Comparison of ENCODE assay signal across 16 cellular contexts in the genomic region with DNA sequence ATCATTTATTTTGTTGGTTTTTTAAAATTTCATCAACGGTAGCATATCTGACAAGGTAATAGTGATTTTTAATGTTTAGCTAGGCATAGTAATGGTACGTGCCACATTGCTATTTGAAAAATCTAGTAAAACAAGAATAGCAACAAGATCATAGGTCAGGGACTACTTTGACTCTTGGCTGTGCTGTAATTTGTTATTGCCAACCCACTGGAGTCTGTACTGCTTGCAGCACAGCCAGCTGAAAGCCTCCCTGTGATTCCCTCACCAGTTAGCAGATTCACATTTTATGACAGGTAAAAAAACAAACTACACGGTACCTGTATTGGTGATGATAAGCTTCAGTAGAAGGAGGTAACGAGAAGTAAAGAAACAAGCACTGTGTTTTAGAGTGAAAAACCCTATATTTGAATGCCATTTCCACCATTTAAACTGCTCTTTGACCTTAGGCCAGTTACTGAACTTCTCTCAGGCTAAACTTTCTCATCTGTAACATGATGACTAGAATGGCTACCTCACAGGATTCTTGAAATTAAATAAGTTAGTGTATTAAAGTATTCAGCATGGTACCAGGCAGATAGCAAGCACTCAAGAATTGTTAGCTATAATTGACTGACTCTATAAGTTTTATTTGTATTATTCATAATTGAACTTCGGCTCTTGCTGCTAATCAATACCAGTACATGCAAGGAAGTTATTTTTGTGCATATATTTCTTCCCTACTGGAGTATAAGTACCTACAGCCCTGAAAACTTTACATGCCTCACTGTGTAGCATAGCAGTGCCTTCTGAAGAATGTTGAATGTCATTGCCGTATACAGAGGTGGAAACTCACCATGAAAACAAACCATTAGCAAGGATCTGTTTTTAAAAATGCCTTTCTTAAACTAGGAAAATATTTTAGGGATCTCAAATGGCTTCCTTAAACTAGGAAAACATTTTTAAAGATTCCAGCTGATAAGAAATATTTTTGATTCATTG. TPM values are rescaled to one million over a fixed set of nuclear protein-coding genes. Genes with fewer than 3 reads are reported as not detected.
DNase-seq lines count a peak whose midpoint lies in the region; FAIRE-seq and TF ChIP-seq lines count a peak whose summit lies in the region.
"Had no signal": no experiment of that assay in that cellular context is flagged by ENCODE, and none has a peak within 500 bp of the region (broad histone marks: within the 10 kb centered on the region; RNA-seq: fewer than 3 reads in every experiment).

No MANE protein-coding gene starts in this region.

- peak overlapping the region; percentile 28 for H3K27ac Mint-ChIP-seq in astrocyte (ENCODE audit: unreplicated experiment)
- H3K27ac Mint-ChIP-seq: activated CD8-positive, alpha-beta T cell treated with anti-CD3 and anti-CD28 coated beads for 36 hours; natural killer cell had no signal

- no peak overlapping the region for H3K23ac ChIP-seq in trophoblast cell (ENCODE audit: low read length)

- no peaks in the 10 kb centered on the region for H3K27me3 Mint-ChIP-seq in astrocyte (ENCODE audit: low read depth, unreplicated experiment)
- H3K27me3 Mint-ChIP-seq: activated CD8-positive, alpha-beta T cell treated with anti-CD3 and anti-CD28 coated beads for 36 hours had no signal

- FAIRE-seq in astrocyte (lab: Jason Lieb, UNC) (no peak), kidney (lab: Jason Lieb, UNC) (peak; percentile 85)
- FAIRE-seq: HTR-8/SVneo had no signal

- H3K18ac ChIP-seq in trophoblast cell (ENCODE audit: low read length): no peak overlapping the region

- H3K4me3 ChIP-seq in astrocyte (ENCODE audit: insufficient read depth, low read depth, low read length): no peak overlapping the region
- H3K4me3 ChIP-seq in kidney (ENCODE audit: low read length in 2 of 2): peak overlapping the region; percentile 5 to 9
- H3K4me3 ChIP-seq in trophoblast cell (ENCODE audit: low read depth, low read length): no peak overlapping the region

- intact Hi-C loops in kidney (cut with DNase I): no loop called here

- no peak overlapping the region for H2AK5ac ChIP-seq in trophoblast cell (ENCODE audit: low read length)

- peaks cover 2% of the 10 kb centered on the region for H3K79me1 ChIP-seq in trophoblast cell (ENCODE audit: low read length)

- H2AFZ ChIP-seq in astrocyte (ENCODE audit: low read depth, low read length) (no peak overlapping the region), trophoblast cell (ENCODE audit: insufficient read depth, low read length, poor library complexity) (no peak overlapping the region)

- peak; percentile 54 for DNase-seq in EH (ENCODE audit: low read depth)
- no peak for DNase-seq in astrocyte (ENCODE audit: low read depth)
- DNase-seq in kidney: no peak
- DNase-seq in trophoblast cell: peak; percentile 55 to 90
- DNase-seq in hepatic stellate cell (ENCODE audit: low spot score): no peak
- no peak for DNase-seq in ureter (ENCODE audit: low spot score)
- no peak for DNase-seq in NCI-H69 (lab: John Stamatoyannopoulos, UW)
- DNase-seq in UCSD-AML1 (lab: John Stamatoyannopoulos, UW; ENCODE audit: unreplicated experiment): no peak
- DNase-seq: activated CD8-positive, alpha-beta T cell treated with anti-CD3 and anti-CD28 coated beads for 36 hours; cerebellar nuclear complex; COR-L47; natural killer cell; NCI-H524 treated with DMSO at 0.1 percent for 48 hours; T1000 had no signal

- no peak overlapping the region for H3K4me3 Mint-ChIP-seq in astrocyte (ENCODE audit: unreplicated experiment)
- H3K4me3 Mint-ChIP-seq: activated CD8-positive, alpha-beta T cell treated with anti-CD3 and anti-CD28 coated beads for 36 hours; natural killer cell had no signal

- H2BK12ac ChIP-seq in trophoblast cell (ENCODE audit: low read length): no peak overlapping the region

- no peak overlapping the region for H4K91ac ChIP-seq in trophoblast cell (ENCODE audit: low read depth, low read length)

- H3K27me3 ChIP-seq in astrocyte (ENCODE audit: insufficient read depth, low read length) (no peaks in the 10 kb centered on the region), trophoblast cell (ENCODE audit: insufficient read depth, low read length) (no peaks in the 10 kb centered on the region)

- H2BK5ac ChIP-seq in trophoblast cell (ENCODE audit: low read depth, low read length, poor library complexity): no peak overlapping the region

- H3K4me2 ChIP-seq in astrocyte (ENCODE audit: low read length) (no peak overlapping the region), trophoblast cell (ENCODE audit: low read length) (peak overlapping the region; percentile 56)

- WGBS in trophoblast cell (ENCODE audit: extremely low coverage, insufficient coverage, insufficient read length): no CpG with 5 or more reads among the region's 6 CpGs

- no peaks in the 10 kb centered on the region for H3K36me3 Mint-ChIP-seq in astrocyte (ENCODE audit: low read depth, unreplicated experiment)
- H3K36me3 Mint-ChIP-seq: natural killer cell had no signal

- H3K4me1 Mint-ChIP-seq in astrocyte (ENCODE audit: low read depth, unreplicated experiment): peaks cover 36% of the 10 kb centered on the region

- H3K9ac ChIP-seq in astrocyte (ENCODE audit: low read length) (no peak overlapping the region), kidney (ENCODE audit: low read length in 2 of 2) (no peak overlapping the region), trophoblast cell (ENCODE audit: low read length) (no peak overlapping the region)

- H3K4ac ChIP-seq in trophoblast cell (ENCODE audit: low read depth, low read length): no peak overlapping the region

- peaks cover 14% of the 10 kb centered on the region for H3K4me1 ChIP-seq in astrocyte (ENCODE audit: insufficient read depth, low read length)
- H3K4me1 ChIP-seq in kidney (ENCODE audit: control insufficient read depth in 1 of 2, insufficient read depth in 1 of 2, low read depth in 1 of 2, low read length in 2 of 2): peaks cover 10 to 22% of the 10 kb centered on the region in 2 donors
- peaks cover 0 to 9% of the 10 kb centered on the region in 2 experiments for H3K4me1 ChIP-seq in trophoblast cell (ENCODE audit: control insufficient read depth in 1 of 2, insufficient read depth in 2 of 2, low read length in 2 of 2)

- no peak overlapping the region for H3K27ac ChIP-seq in astrocyte (ENCODE audit: low read depth, low read length)
- peak overlapping the region; percentile 71 to 72 for H3K27ac ChIP-seq in kidney (ENCODE audit: low read depth in 2 of 2, low read length in 2 of 2)
- H3K27ac ChIP-seq in trophoblast cell (ENCODE audit: low read depth, low read length): peak overlapping the region; percentile 88

- no peak overlapping the region for H4K8ac ChIP-seq in trophoblast cell (ENCODE audit: low read depth, low read length)

- H4K20me1 ChIP-seq in astrocyte (ENCODE audit: insufficient read depth, low read length): no peaks in the 10 kb centered on the region

- H3K9me3 ChIP-seq in astrocyte (ENCODE audit: insufficient read depth, low read depth, low read length): no peaks in the 10 kb centered on the region
- H3K9me3 ChIP-seq in kidney (ENCODE audit: control insufficient read depth in 1 of 2, low read length in 2 of 2): no peaks in the 10 kb centered on the region
- no peaks in the 10 kb centered on the region for H3K9me3 ChIP-seq in trophoblast cell (ENCODE audit: insufficient read depth, low read depth, low read length)

- H3K36me3 ChIP-seq in astrocyte (ENCODE audit: insufficient read depth, low read length) (no peaks in the 10 kb centered on the region), kidney (ENCODE audit: control insufficient read depth in 1 of 2, insufficient read depth in 2 of 2, low read length in 2 of 2) (no peaks in the 10 kb centered on the region), trophoblast cell (ENCODE audit: control insufficient read depth in 1 of 2, insufficient read depth in 2 of 2, low read length in 2 of 2) (no peaks in the 10 kb centered on the region)

- TF ChIP-seq CTCF in astrocyte (IDR thresholded peaks at IDR 0.05; ENCODE audit: insufficient read depth, low read depth, low read length) (no peak), kidney (IDR thresholded peaks at IDR 0.05; ENCODE audit: borderline replicate concordance, extremely low read depth, insufficient read depth) (no peak)

- no peaks in the 10 kb centered on the region for H3K9me3 Mint-ChIP-seq in astrocyte (ENCODE audit: unreplicated experiment)
- H3K9me3 Mint-ChIP-seq: natural killer cell had no signal

- no peak overlapping the region for H4K12ac ChIP-seq in trophoblast cell (ENCODE audit: low read depth, low read length)

- no peak overlapping the region for H3K14ac ChIP-seq in trophoblast cell (ENCODE audit: low read length)

- no peak overlapping the region for H2BK120ac ChIP-seq in trophoblast cell (ENCODE audit: insufficient read depth, low read length, poor library complexity)

- H3K79me2 ChIP-seq in astrocyte (ENCODE audit: insufficient read depth, low read length): no peaks in the 10 kb centered on the region
- peaks cover 1% of the 10 kb centered on the region for H3K79me2 ChIP-seq in trophoblast cell (ENCODE audit: control insufficient read depth, insufficient read depth, low read length, poor library complexity)

RNA-seq across cellular contexts. Expression of gene FILIP1L, which starts 16.1 kb away (rescaled TPM):
- total RNA-seq in astrocyte (209 and 230 TPM in 2 replicates), kidney (25.5 TPM), ureter (136 TPM)
- polyA plus RNA-seq in kidney (ENCODE audit: insufficient read depth, low read depth, low replicate concordance): 5.5 TPM
- polyA plus RNA-seq in trophoblast cell (2013): 30.8 and 31.7 TPM in 2 replicates
- total RNA-seq: RPMI7951 had no signal

Comparison
In these comparisons a context has a peak if more than half of its experiments do, and no peak if none do; other contexts are left out.
1. DNase-seq: peak in EH (single experiment) and trophoblast cell (2 of 2); none in astrocyte (single experiment), kidney (single experiment), hepatic stellate cell (single experiment), ureter (single experiment), NCI-H69 (single experiment) and UCSD-AML1 (single experiment).
2. H3K4me3 ChIP-seq: peak in kidney (2 of 2); none in astrocyte (single experiment) and trophoblast cell (single experiment).